In genomic region chr4:83284161-83285021, GRCh38 we compare ENCODE assay signal across 8 cellular contexts. TPM values are rescaled to one million over a fixed set of nuclear protein-coding genes. Genes with fewer than 3 reads are reported as not detected.
DNase-seq lines count a peak whose midpoint lies in the region; TF ChIP-seq lines count a peak whose summit lies in the region.

Gene COQ2 (minus strand): TSS chr4:83284798. CDS start chr4:83284764, 34 bp downstream.

- no peaks in the 10 kb centered on the region for H3K9me3 ChIP-seq in ES-I3 (ENCODE audit: control insufficient read depth, insufficient read depth, low read length)
- H3K9me3 ChIP-seq in stomach smooth muscle (ENCODE audit: control insufficient read depth in 2 of 2, low read length in 2 of 2), result no peaks in the 10 kb centered on the region

- DNase-seq in H4 (ENCODE audit: low spot score) (peak; percentile 95), LNCaP clone FGC (ENCODE audit: low read depth) (peak; percentile 74), SHP77 treated with DMSO at 0.1 percent for 48 hours (lab: John Stamatoyannopoulos, UW) (peak; percentile 87), activated gamma-delta T cell (lab: John Stamatoyannopoulos, UW) (peak; percentile 92), fibroblast of villous mesenchyme (ENCODE audit: low read depth) (peak; percentile 96), neural crest cell (ENCODE audit: low read depth, low spot score) (peak; percentile 93)

- peak within 1 kb of the TSS; percentile 97 for H3K27ac Mint-ChIP-seq in neural crest cell (ENCODE audit: unreplicated experiment)

- H3K9ac ChIP-seq in ES-I3 (ENCODE audit: low read depth, low read length) (peak within 1 kb of the TSS; percentile 72), stomach smooth muscle (ENCODE audit: low read length in 2 of 2) (peak within 1 kb of the TSS; percentile 86 to 93)

- H3K27me3 ChIP-seq in stomach smooth muscle (ENCODE audit: control insufficient read depth in 1 of 2, insufficient read depth in 2 of 2, low read length in 2 of 2), result no peaks in the 10 kb centered on the region

- H3K4me1 Mint-ChIP-seq in neural crest cell, result peaks cover 35% of the 10 kb centered on the region

- H3K4me3 ChIP-seq in LNCaP clone FGC (ENCODE audit: low read depth, low read length), result peak within 1 kb of the TSS; percentile 64
- peak within 1 kb of the TSS; percentile 71 for H3K4me3 ChIP-seq in fibroblast of villous mesenchyme (ENCODE audit: low read depth, low read length)
- peak within 1 kb of the TSS; percentile 78 to 91 for H3K4me3 ChIP-seq in stomach smooth muscle (ENCODE audit: low read length in 2 of 2)

- peak within 1 kb of the TSS; percentile 96 for H3K4me3 Mint-ChIP-seq in neural crest cell

- H3K4me1 ChIP-seq in ES-I3 (ENCODE audit: insufficient read depth, low read length) (no peaks in the 10 kb centered on the region), stomach smooth muscle (ENCODE audit: control insufficient read depth, insufficient read depth, low read length) (peaks cover 4% of the 10 kb centered on the region)

- TF ChIP-seq CTCF in LNCaP clone FGC (IDR thresholded peaks at IDR 0.05; ENCODE audit: control insufficient read depth, extremely low read depth, insufficient read depth) (0 out of 2 replicates have a peak, but pooled peaks have one; percentile 21), fibroblast of villous mesenchyme (IDR thresholded peaks at IDR 0.05; ENCODE audit: insufficient read depth, low read depth, low read length) (no peak), neural crest cell (conservative IDR thresholded peaks at IDR 0.05) (peak; percentile 42)

- H3K27ac ChIP-seq in stomach smooth muscle (ENCODE audit: low read length), result peak within 1 kb of the TSS; percentile 81

- H3K36me3 ChIP-seq in ES-I3 (ENCODE audit: insufficient read depth, low read length) (no peaks in the 10 kb centered on the region), stomach smooth muscle (ENCODE audit: control insufficient read depth in 2 of 2, insufficient read depth in 2 of 2, low read length in 2 of 2) (no peaks in the 10 kb centered on the region)

- no peaks in the 10 kb centered on the region for H3K9me3 Mint-ChIP-seq in neural crest cell

- no peaks in the 10 kb centered on the region for H3K27me3 Mint-ChIP-seq in neural crest cell (ENCODE audit: low read depth)

- no peaks in the 10 kb centered on the region for H3K36me3 Mint-ChIP-seq in neural crest cell (ENCODE audit: low read depth)

RNA-seq across cellular contexts. Expression of gene COQ2, which starts in this region (rescaled TPM):
- 23.9 and 39.4 TPM in 2 replicates for total RNA-seq in H4 (2014; rRNA removed; shearing (Covaris generic))
- 13.9 and 18.1 TPM in 2 replicates for total RNA-seq in fibroblast of villous mesenchyme
- 19.7 and 21.9 TPM in 2 replicates for total RNA-seq in neural crest cell

Comparison
In these comparisons a context has a peak if more than half of its experiments do, and no peak if none do; other contexts are left out.
1. Peak in every context shown above with its lines: DNase-seq, H3K4me3 ChIP-seq and H3K27ac ChIP-seq.